In the genomic region with DNA sequence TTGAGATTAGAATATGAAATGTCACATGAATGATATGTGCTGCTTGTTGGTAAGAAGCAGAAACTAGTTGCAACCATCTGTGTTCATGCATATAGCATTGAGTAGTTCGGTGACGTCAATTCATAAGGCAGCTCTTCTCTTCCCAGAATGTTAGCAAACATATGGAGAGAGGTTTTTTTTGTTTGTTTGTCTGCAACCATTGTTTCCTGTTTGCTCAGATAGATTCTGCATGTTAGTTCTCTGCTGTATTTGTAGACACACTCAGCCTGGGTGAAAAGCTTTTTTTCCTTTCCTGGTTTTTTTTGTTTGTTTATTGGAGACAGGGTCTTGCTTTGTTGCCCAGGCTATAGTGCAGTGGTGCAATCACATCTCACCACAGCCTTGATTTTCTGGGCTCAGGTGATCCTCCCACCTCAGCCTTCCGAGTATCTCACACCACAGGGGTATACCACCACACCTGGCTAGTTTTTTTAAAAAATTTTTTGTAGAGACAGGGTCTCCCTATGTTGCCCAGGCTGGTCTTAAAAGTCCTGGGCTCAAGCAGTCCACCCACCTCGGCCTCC, we compare ENCODE assay signal across 17 cellular contexts. TPM values are rescaled to one million over a fixed set of nuclear protein-coding genes. Genes with fewer than 3 reads are reported as not detected.
DNase-seq lines count a peak whose midpoint lies in the region; ATAC-seq and TF ChIP-seq lines count a peak whose summit lies in the region.
"Had no signal": no experiment of that assay in that cellular context is flagged by ENCODE, and none has a peak within 500 bp of the region (broad histone marks: within the 10 kb centered on the region; RNA-seq: fewer than 3 reads in every experiment).

No MANE protein-coding gene starts in this region.

- peaks cover 62% of the 10 kb centered on the region for H3K36me3 Mint-ChIP-seq in activated CD4-positive, alpha-beta T cell treated with anti-CD3 and anti-CD28 coated beads for 36 hours (ENCODE audit: low read depth)
- peaks cover 50 to 86% (median 83%) of the 10 kb centered on the region in 3 experiments; a peak in 6 of 7 replicates for H3K36me3 Mint-ChIP-seq in H9 (ENCODE audit: insufficient read depth in 1 of 3, low read depth in 3 of 3)
- peaks cover 72% of the 10 kb centered on the region for H3K36me3 Mint-ChIP-seq in activated CD4-positive, alpha-beta memory T cell treated with anti-CD3 and anti-CD28 coated beads, Interleukin-2, amount 10 ng/mL, durations not matched to agents 7 days and 5 days (ENCODE audit: low read depth)

- H4K20me1 ChIP-seq in H9 (ENCODE audit: control insufficient read depth, insufficient read depth, insufficient read length) = no peaks in the 10 kb centered on the region

- H3K4me3 ChIP-seq in neutrophil (ENCODE audit: low read depth in 1 of 2, low read length in 1 of 2) = no peak overlapping the region

- POLR2A ChIA-PET in activated CD4-positive, alpha-beta T cell treated with anti-CD3 and anti-CD28 coated beads for 36 hours (lab: Charles Lee) = interaction anchor here (1.3 kb wide), 1 partner anchor 9 kb away, joined by 3 read pairs; no protein-coding TSS in a partner anchor
- POLR2A ChIA-PET in activated CD4-positive, alpha-beta memory T cell treated with anti-CD3 and anti-CD28 coated beads, Interleukin-2, amount 10 ng/mL, durations not matched to agents 7 days and 5 days (lab: Charles Lee) = interaction anchor here (1.2 kb wide), 1 partner anchor 17 kb away, joined by 5 read pairs; the partner anchor contains the start of gene WSB1

- no peak overlapping the region for H3K18ac ChIP-seq in H9 (ENCODE audit: insufficient read length, low read depth, low read length)

- H3K79me1 ChIP-seq in H9 (ENCODE audit: insufficient read depth, low read depth, low read length, poor library complexity, severe bottlenecking) = no peaks in the 10 kb centered on the region

- DNase-seq in activated CD4-positive, alpha-beta T cell treated with anti-CD3 and anti-CD28 coated beads for 36 hours = no peak
- DNase-seq in activated CD4-positive, alpha-beta T cell treated with anti-CD3 and anti-CD28 coated beads for 48 hours = no peak
- DNase-seq in H9 (no peak), NCI-H774 (lab: John Stamatoyannopoulos, UW) (peak; percentile 83), epidermal melanocyte (ENCODE audit: insufficient read length, low spot score) (no peak), UCSD-AML1 (lab: John Stamatoyannopoulos, UW; ENCODE audit: unreplicated experiment) (no peak)
- DNase-seq in activated CD4-positive, alpha-beta memory T cell treated with anti-CD3 and anti-CD28 coated beads, Interleukin-2, amount 10 ng/mL, durations not matched to agents 7 days and 5 days = no peak
- DNase-seq: CD8-positive, alpha-beta T cell; GF-D8; IMR-90; Kasumi-1; NCI-H1105 treated with DMSO at 0.1 percent for 48 hours; NCI-H187; NCI-H510A treated with DMSO at 0.1 percent for 48 hours had no signal

- no peak overlapping the region for H3K56ac ChIP-seq in H9 (ENCODE audit: insufficient read length, low read depth, low read length)

- no CpG with 5 or more reads among the region's 4 CpGs for WGBS in H9 (ENCODE audit: extremely low coverage, insufficient read length, low lambda C conversion rate)

- no peak overlapping the region for H2BK15ac ChIP-seq in H9 (ENCODE audit: low read depth, low read length)

- H3K9me3 ChIP-seq in H9 (ENCODE audit: control insufficient read depth, low read depth, low read length) (no peaks in the 10 kb centered on the region), neutrophil (no peaks in the 10 kb centered on the region)

- H3K27me3 ChIP-seq in H9 (ENCODE audit: insufficient read depth, low read length) = no peaks in the 10 kb centered on the region
- no peaks in the 10 kb centered on the region for H3K27me3 ChIP-seq in neutrophil

- no peaks in the 10 kb centered on the region for H3K27me3 Mint-ChIP-seq in activated CD4-positive, alpha-beta T cell treated with anti-CD3 and anti-CD28 coated beads for 36 hours
- H3K27me3 Mint-ChIP-seq in H9 (ENCODE audit: low read depth) = no peaks in the 10 kb centered on the region
- no peaks in the 10 kb centered on the region for H3K27me3 Mint-ChIP-seq in activated CD4-positive, alpha-beta memory T cell treated with anti-CD3 and anti-CD28 coated beads, Interleukin-2, amount 10 ng/mL, durations not matched to agents 7 days and 5 days

- no peak overlapping the region for H3K4me3 Mint-ChIP-seq in activated CD4-positive, alpha-beta T cell treated with anti-CD3 and anti-CD28 coated beads for 36 hours
- H3K4me3 Mint-ChIP-seq in H9 = no peak overlapping the region
- no peak overlapping the region for H3K4me3 Mint-ChIP-seq in activated CD4-positive, alpha-beta memory T cell treated with anti-CD3 and anti-CD28 coated beads, Interleukin-2, amount 10 ng/mL, durations not matched to agents 7 days and 5 days
- H3K4me3 Mint-ChIP-seq: CD8-positive, alpha-beta T cell had no signal

- H4K5ac ChIP-seq in H9 (ENCODE audit: insufficient read length, low read depth, low read length) = no peak overlapping the region

- H2BK20ac ChIP-seq in H9 (ENCODE audit: low read depth, low read length, poor library complexity, severe bottlenecking) = no peak overlapping the region

- H3K4ac ChIP-seq in H9 (ENCODE audit: low read depth, low read length) = no peak overlapping the region

- no peak overlapping the region for H2AFZ ChIP-seq in H9 (ENCODE audit: low read length)

- H3K27ac Mint-ChIP-seq in activated CD4-positive, alpha-beta T cell treated with anti-CD3 and anti-CD28 coated beads for 36 hours = peak overlapping the region; percentile 40
- H3K27ac Mint-ChIP-seq in H9 = 0 out of 7 replicates have a peak overlapping the region, but pooled peaks of 2 of the 3 experiments have one; percentile 38 to 40
- H3K27ac Mint-ChIP-seq in activated CD4-positive, alpha-beta memory T cell treated with anti-CD3 and anti-CD28 coated beads, Interleukin-2, amount 10 ng/mL, durations not matched to agents 7 days and 5 days = no peak overlapping the region
- H3K27ac Mint-ChIP-seq: CD8-positive, alpha-beta T cell had no signal

- H2BK5ac ChIP-seq in H9 (ENCODE audit: insufficient read length, low read length) = no peak overlapping the region

- H3T11ph ChIP-seq in H9 (ENCODE audit: low read length) = no peak overlapping the region

- no peak overlapping the region for H3K9ac ChIP-seq in H9 (ENCODE audit: extremely low read depth, insufficient read length, low read length)

- no peaks in the 10 kb centered on the region for H3K9me3 Mint-ChIP-seq in activated CD4-positive, alpha-beta T cell treated with anti-CD3 and anti-CD28 coated beads for 36 hours (ENCODE audit: low read depth)
- H3K9me3 Mint-ChIP-seq in H9 = no peaks in the 10 kb centered on the region
- H3K9me3 Mint-ChIP-seq in activated CD4-positive, alpha-beta memory T cell treated with anti-CD3 and anti-CD28 coated beads, Interleukin-2, amount 10 ng/mL, durations not matched to agents 7 days and 5 days = no peaks in the 10 kb centered on the region
- H3K9me3 Mint-ChIP-seq: CD8-positive, alpha-beta T cell had no signal

- CTCF ChIA-PET in activated CD4-positive, alpha-beta T cell treated with anti-CD3 and anti-CD28 coated beads for 36 hours (lab: Charles Lee) = no interaction called here
- CTCF ChIA-PET in activated CD4-positive, alpha-beta memory T cell treated with anti-CD3 and anti-CD28 coated beads, Interleukin-2, amount 10 ng/mL, durations not matched to agents 7 days and 5 days (lab: Charles Lee) = no interaction called here

- H4K91ac ChIP-seq in H9 (ENCODE audit: insufficient read length, low read depth, low read length) = no peak overlapping the region

- TF ChIP-seq CTCF in H9 (conservative IDR thresholded peaks at IDR 0.05) (no peak), neutrophil (IDR thresholded peaks at IDR 0.05) (no peak)

- no peak overlapping the region for H3K4me2 ChIP-seq in H9 (ENCODE audit: insufficient read depth, insufficient read length, low read length)

- no peak overlapping the region for H2BK12ac ChIP-seq in H9 (ENCODE audit: insufficient read length, low read depth, low read length)

- no peak overlapping the region for H2BK120ac ChIP-seq in H9 (ENCODE audit: low read depth, low read length, poor library complexity, severe bottlenecking)

- no peaks in the 10 kb centered on the region for H3K4me1 ChIP-seq in H9 (ENCODE audit: insufficient read depth, low read length)
- H3K4me1 ChIP-seq in neutrophil (ENCODE audit: control insufficient read depth in 1 of 2, insufficient read depth in 1 of 2, low read depth in 1 of 2, low read length in 1 of 2) = no peaks in the 10 kb centered on the region

- H4K8ac ChIP-seq in H9 (replicated peaks; ENCODE audit: insufficient read length, low read depth, low read length) = no peak overlapping the region

- no peak overlapping the region for H3K23ac ChIP-seq in H9 (ENCODE audit: insufficient read length, low read depth, low read length)

- no peaks in the 10 kb centered on the region for H3K79me2 ChIP-seq in H9 (ENCODE audit: insufficient read depth, low read length)

- H3K36me3 ChIP-seq in neutrophil = peaks cover 99% of the 10 kb centered on the region

- no peak overlapping the region for H3K14ac ChIP-seq in H9 (ENCODE audit: insufficient read depth, low read length)

- no peak overlapping the region for H3K27ac ChIP-seq in H9 (ENCODE audit: insufficient read length, low read depth, low read length)
- peak overlapping the region; percentile 28 for H3K27ac ChIP-seq in neutrophil

- H2AK5ac ChIP-seq in H9 (ENCODE audit: insufficient read length, low read length) = no peak overlapping the region

- no peaks in the 10 kb centered on the region for H3K23me2 ChIP-seq in H9 (ENCODE audit: insufficient read length, low read depth, low read length, poor library complexity, severe bottlenecking)

- no peak for ATAC-seq in activated CD4-positive, alpha-beta T cell treated with anti-CD3 and anti-CD28 coated beads for 36 hours
- ATAC-seq: CD8-positive, alpha-beta T cell; HCT116; Panc1 had no signal

- intact Hi-C loops in activated CD4-positive, alpha-beta T cell treated with anti-CD3 and anti-CD28 coated beads for 36 hours (cut with DNase I, micrococcal nuclease) = no loop called here

- no peaks in the 10 kb centered on the region for H3K4me1 Mint-ChIP-seq in activated CD4-positive, alpha-beta T cell treated with anti-CD3 and anti-CD28 coated beads for 36 hours
- H3K4me1 Mint-ChIP-seq in H9 = no peaks in the 10 kb centered on the region
- no peaks in the 10 kb centered on the region for H3K4me1 Mint-ChIP-seq in activated CD4-positive, alpha-beta memory T cell treated with anti-CD3 and anti-CD28 coated beads, Interleukin-2, amount 10 ng/mL, durations not matched to agents 7 days and 5 days

RNA-seq across cellular contexts. Expression of gene WSB1, which starts 16.7 kb away (rescaled TPM):
- 100 to 1,000 TPM; 145 to 190 TPM for total RNA-seq in activated CD4-positive, alpha-beta T cell treated with anti-CD3 and anti-CD28 coated beads for 36 hours
- total RNA-seq in H9 (2021) = 173 and 187 TPM in 2 replicates
- total RNA-seq in activated CD4-positive, alpha-beta memory T cell treated with anti-CD3 and anti-CD28 coated beads, Interleukin-2, amount 10 ng/mL, durations not matched to agents 7 days and 5 days = 100 to 1,000 TPM; 143 to 155 TPM
